Comparison of ENCODE assay signal across 20 cellular contexts in genomic region chr20:57713951-57714350, GRCh38. TPM values are rescaled to one million over a fixed set of nuclear protein-coding genes. Genes with fewer than 3 reads are reported as not detected.
DNase-seq lines count a peak whose midpoint lies in the region; ATAC-seq and TF ChIP-seq lines count a peak whose summit lies in the region.
"Had no signal": no experiment of that assay in that cellular context is flagged by ENCODE, and none has a peak within 500 bp of the region (broad histone marks: within the 10 kb centered on the region; RNA-seq: fewer than 3 reads in every experiment).

No MANE protein-coding gene starts in this region.

- H3K27me3 Mint-ChIP-seq in MCF 10A (ENCODE audit: insufficient read depth, unreplicated experiment) = no peaks in the 10 kb centered on the region

- TF ChIP-seq EP300 in tibial nerve (IDR thresholded peaks at IDR 0.05) = no peak

- CTCF ChIA-PET in MCF 10A (lab: Yijun Ruan, JAX) = interaction anchor here (0.6 to 1.3 kb wide), 5 partner anchors 12 to 466 kb away, joined by 3 to 5 read pairs (median 3); no protein-coding TSS in a partner anchor

- WGBS in psoas muscle, 3 donors = 19 to 52% (median 39%) methylated on average over 8 of the region's 8 CpGs
- 40 to 47% methylated on average over 8 of the region's 8 CpGs for WGBS in tibial nerve, 2 donors

- no peaks in the 10 kb centered on the region for H3K36me3 Mint-ChIP-seq in MCF 10A (ENCODE audit: insufficient read depth, unreplicated experiment)
- H3K36me3 Mint-ChIP-seq: stimulated activated naive B cell treated with anti-CD40 and anti-IgM and Interleukin-4, amounts not matched to agents 10 μg/mL and 1 μg/mL and 100 μg/mL, for 72 hours had no signal

- ATAC-seq in psoas muscle (no peak), GM18858 (IDR thresholded peaks at IDR 0.05; ENCODE audit: unreplicated experiment) (no peak)
- ATAC-seq: right lobe of liver; stimulated activated naive B cell treated with anti-CD40 and anti-IgM and Interleukin-4, amounts not matched to agents 10 μg/mL and 1 μg/mL and 100 μg/mL, for 72 hours had no signal

- TF ChIP-seq POLR2A in breast epithelium (IDR thresholded peaks at IDR 0.05) (no peak), tibial nerve (IDR thresholded peaks at IDR 0.05) (no peak)

- DNase-seq in MCF 10A (ENCODE audit: unreplicated experiment) (no peak), breast epithelium (ENCODE audit: low spot score in 2 of 2) (no peak), epithelial cell of prostate (ENCODE audit: low read depth, low spot score) (no peak), psoas muscle (no peak), tibial nerve (ENCODE audit: low spot score in 2 of 2) (no peak), GM13976 (ENCODE audit: low spot score) (no peak)
- no peak for DNase-seq in activated T-cell treated with anti-CD3 and anti-CD28 coated beads, Interleukin-2, amount 50 U/mL, for 1 hour
- DNase-seq: activated CD4-positive, alpha-beta memory T cell treated with anti-CD3 and anti-CD28 coated beads, Interleukin-2, amount 10 ng/mL, durations not matched to agents 7 days and 5 days; activated naive CD4-positive, alpha-beta T cell treated with Interleukin-2 at 50 U/mL for 16 hours; BE2C; erythroblast; HCEC 1CT; NCI-H187; right lobe of liver; stimulated activated CD4-positive, alpha-beta T cell treated with anti-CD3 and anti-CD28 coated beads, Interleukin-1b, Interleukin-23, amount 100 ng/mL, for 48 hours; stimulated activated naive B cell treated with anti-CD40 and anti-IgM and Interleukin-4, amounts not matched to agents 10 μg/mL and 1 μg/mL and 100 μg/mL, for 72 hours; T-helper 2 cell had no signal

- no TSS peak for BruUV-seq in MCF 10A (replicated peaks; lab: Mats Ljungman, UMichigan)

- H3K4me3 ChIP-seq in breast epithelium (no peak overlapping the region), psoas muscle (no peak overlapping the region), tibial nerve (no peak overlapping the region)
- H3K4me3 ChIP-seq: right lobe of liver had no signal

- peak overlapping the region; percentile 47 for H3K4me3 Mint-ChIP-seq in MCF 10A (ENCODE audit: unreplicated experiment)
- H3K4me3 Mint-ChIP-seq: activated CD4-positive, alpha-beta memory T cell treated with anti-CD3 and anti-CD28 coated beads, Interleukin-2, amount 10 ng/mL, durations not matched to agents 7 days and 5 days; central memory CD8-positive, alpha-beta T cell; stimulated activated naive B cell treated with anti-CD40 and anti-IgM and Interleukin-4, amounts not matched to agents 10 μg/mL and 1 μg/mL and 100 μg/mL, for 72 hours had no signal

- H3K9me3 ChIP-seq in breast epithelium (no peaks in the 10 kb centered on the region), psoas muscle (no peaks in the 10 kb centered on the region), tibial nerve (no peaks in the 10 kb centered on the region)
- H3K9me3 ChIP-seq: BE2C, right lobe of liver had no signal

- H3K27ac ChIP-seq in breast epithelium = no peak overlapping the region
- peak overlapping the region; percentile 64 for H3K27ac ChIP-seq in epithelial cell of prostate
- H3K27ac ChIP-seq in psoas muscle = peak overlapping the region; percentile 83
- peak overlapping the region in 3 of 4 donors; percentile 0 to 75 (median 69) for H3K27ac ChIP-seq in tibial nerve
- H3K27ac ChIP-seq: KMS-11, right lobe of liver had no signal

- H3K4me1 ChIP-seq in breast epithelium = no peaks in the 10 kb centered on the region
- peaks cover 77% of the 10 kb centered on the region for H3K4me1 ChIP-seq in psoas muscle
- H3K4me1 ChIP-seq in tibial nerve = peaks cover 0 to 64% (median 26%) of the 10 kb centered on the region in 4 donors

- POLR2A ChIA-PET in MCF 10A (lab: Yijun Ruan, JAX) = interaction anchor here (0.6 to 2.1 kb wide), 8 partner anchors 15 to 1131 kb away, joined by 3 to 19 read pairs (median 4); no protein-coding TSS in a partner anchor

- H3K27me3 ChIP-seq in breast epithelium (no peaks in the 10 kb centered on the region), psoas muscle (ENCODE audit: insufficient read depth in 3 of 3, low read length in 2 of 3) (no peaks in the 10 kb centered on the region), tibial nerve (no peaks in the 10 kb centered on the region)
- H3K27me3 ChIP-seq: BE2C had no signal

- H3K36me3 ChIP-seq in breast epithelium (no peaks in the 10 kb centered on the region), psoas muscle (ENCODE audit: insufficient read depth in 1 of 2, low read depth in 1 of 2) (no peaks in the 10 kb centered on the region), tibial nerve (no peaks in the 10 kb centered on the region)
- H3K36me3 ChIP-seq: BE2C, right lobe of liver had no signal

- no peaks in the 10 kb centered on the region for H3K9me3 Mint-ChIP-seq in MCF 10A (ENCODE audit: unreplicated experiment)
- H3K9me3 Mint-ChIP-seq: activated CD4-positive, alpha-beta memory T cell treated with anti-CD3 and anti-CD28 coated beads, Interleukin-2, amount 10 ng/mL, durations not matched to agents 7 days and 5 days; central memory CD8-positive, alpha-beta T cell; stimulated activated naive B cell treated with anti-CD40 and anti-IgM and Interleukin-4, amounts not matched to agents 10 μg/mL and 1 μg/mL and 100 μg/mL, for 72 hours had no signal

- in situ Hi-C loops in GM13976 (cut with MboI; ENCODE audit: low sequenced_read_pairs, unreplicated experiment) = no loop called here

- intact Hi-C loops in MCF 10A (cut with micrococcal nuclease) = loop anchor here (2.0 kb wide), 1 partner anchor 15 kb away; no protein-coding TSS in a partner anchor
- intact Hi-C loops in breast epithelium (cut with DNase I; ENCODE audit: low total_unique reads) = no loop called here
- intact Hi-C loops in psoas muscle (cut with DNase I) = no loop called here

- H3K27ac Mint-ChIP-seq in MCF 10A (ENCODE audit: low read depth, unreplicated experiment) = peak overlapping the region; percentile 49
- H3K27ac Mint-ChIP-seq: activated CD4-positive, alpha-beta memory T cell treated with anti-CD3 and anti-CD28 coated beads, Interleukin-2, amount 10 ng/mL, durations not matched to agents 7 days and 5 days had no signal

- TF ChIP-seq CTCF in MCF 10A (IDR thresholded peaks at IDR 0.05; ENCODE audit: unreplicated experiment) (no peak), breast epithelium (IDR thresholded peaks at IDR 0.05) (no peak), psoas muscle (IDR thresholded peaks at IDR 0.05) (no peak), tibial nerve (IDR thresholded peaks at IDR 0.05) (no peak), GM13976 (IDR thresholded peaks at IDR 0.05; ENCODE audit: borderline replicate concordance, control extremely low read depth, extremely low read depth, insufficient read depth, missing control alignments) (no peak)

- peaks cover 55% of the 10 kb centered on the region for H3K4me1 Mint-ChIP-seq in MCF 10A (ENCODE audit: insufficient read depth, unreplicated experiment)

RNA-seq across cellular contexts. Expression of gene PMEPA1, which starts 4.1 kb away (rescaled TPM):
- total RNA-seq in MCF 10A (2022) (60.6 and 68.5 TPM in 2 replicates), breast epithelium (10 to 100 TPM in 2 of 3 donors, 1 to 10 TPM in 1; 9.2 to 13.2 (median 13.1) TPM), psoas muscle (10 to 100 TPM in 3 of 4 donors, 1 to 10 TPM in 1; 8.9 to 19.5 (median 15.6) TPM), tibial nerve (10 to 100 TPM; 10.2 to 33.6 (median 18.3) TPM)
- 10 to 100 TPM; 17.1 to 34.0 (median 30.7) TPM for polyA plus RNA-seq in psoas muscle

Comparison
In these comparisons a context has a peak if more than half of its experiments do, and no peak if none do; other contexts are left out.
1. H3K27ac ChIP-seq: peak in epithelial cell of prostate (single experiment), psoas muscle (single experiment) and tibial nerve (3 of 4); none in breast epithelium (0 of 2).